ENCODE assay signal across 9 cellular contexts in the genomic region with DNA sequence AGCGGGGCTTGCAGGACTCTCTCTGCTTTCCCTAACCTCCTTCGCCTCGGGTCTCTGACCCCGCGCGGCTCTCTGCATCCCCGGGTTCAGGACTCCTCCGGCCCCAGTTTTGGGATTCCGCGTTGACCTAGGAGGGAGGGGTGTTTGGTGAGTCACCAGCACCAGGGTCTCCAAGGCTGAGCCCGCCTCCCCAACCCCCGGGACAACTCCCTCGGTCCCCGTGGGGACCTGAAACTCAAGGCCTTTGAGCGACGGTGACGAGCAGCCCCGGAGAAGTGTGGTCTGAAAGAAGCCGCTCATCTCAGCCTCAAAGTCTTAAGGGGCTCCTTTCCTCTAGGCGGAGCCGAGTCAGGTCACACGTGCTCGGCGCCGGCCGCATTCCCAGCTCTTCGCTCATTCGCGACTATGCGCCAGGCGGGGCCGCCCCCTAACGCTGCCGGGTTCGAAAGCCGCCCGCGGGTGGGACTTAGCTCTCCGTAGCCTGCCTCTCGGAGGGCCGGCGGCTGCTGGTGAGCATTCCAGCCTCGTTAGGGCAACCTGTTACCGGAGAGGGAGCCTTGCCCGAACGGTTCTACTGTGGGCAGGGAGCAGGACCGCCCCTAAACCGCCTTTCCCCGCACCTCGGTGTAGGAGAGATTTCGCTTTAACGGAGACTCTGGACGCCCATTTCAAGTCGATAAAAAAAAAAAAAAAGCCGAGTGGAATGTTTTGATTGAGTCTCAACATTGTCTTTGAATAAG. TPM values are rescaled to one million over a fixed set of nuclear protein-coding genes. Genes with fewer than 3 reads are reported as not detected.
A peak's percentile ranks its signal among the peaks of the same experiment; 100 is the strongest.
DNase-seq lines count a peak whose midpoint lies in the region; ATAC-seq lines count a peak whose summit lies in the region.
"Had no signal": no experiment of that assay in that cellular context is flagged by ENCODE, and none has a peak within 500 bp of the region (broad histone marks: within the 10 kb centered on the region; RNA-seq: fewer than 3 reads in every experiment).

No MANE protein-coding gene starts in this region.

- H3K4me1 Mint-ChIP-seq in effector memory CD8-positive, alpha-beta T cell (ENCODE audit: low read depth in 2 of 2), result peaks cover 14 to 31% of the 10 kb centered on the region in 2 donors
- peaks cover 9 to 43% (median 34%) of the 10 kb centered on the region in 4 donors for H3K4me1 Mint-ChIP-seq in naive thymus-derived CD8-positive, alpha-beta T cell

- POLR2A ChIA-PET in naive thymus-derived CD8-positive, alpha-beta T cell (lab: Charles Lee), result interaction anchor here (0.7 kb wide), 1 partner anchor 1025 kb away, joined by 3 read pairs; no protein-coding TSS in a partner anchor

- DNase-seq in COLO668 (lab: John Stamatoyannopoulos, UW; ENCODE audit: unreplicated experiment) (peak; percentile 59), NCI-H2227 treated with DMSO at 0.1 percent for 48 hours (lab: John Stamatoyannopoulos, UW) (peak; percentile 12), LoVo (ENCODE audit: low spot score) (no peak), HCEC 1CT (no peak)
- DNase-seq in effector memory CD8-positive, alpha-beta T cell, result no peak
- DNase-seq in naive thymus-derived CD8-positive, alpha-beta T cell, result peak in 2 of 10 donors; percentile 34 to 35

- peaks cover 80 to 100% of the 10 kb centered on the region in 2 donors for H3K27me3 Mint-ChIP-seq in effector memory CD8-positive, alpha-beta T cell
- H3K27me3 Mint-ChIP-seq in naive thymus-derived CD8-positive, alpha-beta T cell, result peaks cover 53 to 98% (median 84%) of the 10 kb centered on the region in 5 donors

- ATAC-seq in GM21360 (IDR thresholded peaks at IDR 0.05; ENCODE audit: unreplicated experiment), result peak; percentile 63
- ATAC-seq in effector memory CD8-positive, alpha-beta T cell (replicated peaks), result peak; percentile 58
- peak; percentile 66 to 71 for ATAC-seq in naive thymus-derived CD8-positive, alpha-beta T cell
- ATAC-seq in HG03280 (IDR thresholded peaks at IDR 0.05; ENCODE audit: unreplicated experiment), result no peak

- H3K9me3 Mint-ChIP-seq in effector memory CD8-positive, alpha-beta T cell, result no peaks in the 10 kb centered on the region
- peaks cover 0 to 12% (median 2%) of the 10 kb centered on the region in 9 donors for H3K9me3 Mint-ChIP-seq in naive thymus-derived CD8-positive, alpha-beta T cell

- H3K36me3 Mint-ChIP-seq in effector memory CD8-positive, alpha-beta T cell (ENCODE audit: insufficient read depth), result peaks cover 32% of the 10 kb centered on the region
- peaks cover 2 to 18% (median 10%) of the 10 kb centered on the region in 3 donors for H3K36me3 Mint-ChIP-seq in naive thymus-derived CD8-positive, alpha-beta T cell

- peak overlapping the region; percentile 77 to 79 for H3K4me3 Mint-ChIP-seq in effector memory CD8-positive, alpha-beta T cell
- H3K4me3 Mint-ChIP-seq in naive thymus-derived CD8-positive, alpha-beta T cell, result peak overlapping the region; percentile 60 to 83 (median 72)

- H3K27ac Mint-ChIP-seq in effector memory CD8-positive, alpha-beta T cell, result no peak overlapping the region
- H3K27ac Mint-ChIP-seq in naive thymus-derived CD8-positive, alpha-beta T cell, result peak overlapping the region in 1 of 10 donors; percentile 85

RNA-seq across cellular contexts. Expression of gene PRDM13, which starts 3.0 kb away (rescaled TPM):
- not detected for total RNA-seq in naive thymus-derived CD8-positive, alpha-beta T cell
- not detected for polyA plus RNA-seq in naive thymus-derived CD8-positive, alpha-beta T cell
- total RNA-seq: lung microvascular endothelial cell had no signal

RNA-seq across cellular contexts. Expression of gene CCNC, which starts 35.1 kb away (rescaled TPM):
- 10 to 100 TPM; 50.3 to 55.6 TPM for total RNA-seq in naive thymus-derived CD8-positive, alpha-beta T cell
- 10 to 100 TPM; 37.8 to 44.3 (median 39.3) TPM for polyA plus RNA-seq in naive thymus-derived CD8-positive, alpha-beta T cell

Comparison
In these comparisons a context has a peak if more than half of its experiments do, and no peak if none do; other contexts are left out.
1. DNase-seq: peak in COLO668 (single experiment) and NCI-H2227 treated with DMSO at 0.1 percent for 48 hours (single experiment); none in effector memory CD8-positive, alpha-beta T cell (0 of 3), LoVo (single experiment) and HCEC 1CT (single experiment).